Comparison of ENCODE assay signal across 22 cellular contexts in genomic region chr11:501001-501682, GRCh38. TPM values are rescaled to one million over a fixed set of nuclear protein-coding genes. Genes with fewer than 3 reads are reported as not detected.
DNase-seq lines count a peak whose midpoint lies in the region; ATAC-seq and TF ChIP-seq lines count a peak whose summit lies in the region.
"Had no signal": no experiment of that assay in that cellular context is flagged by ENCODE, and none has a peak within 500 bp of the region (broad histone marks: within the 10 kb centered on the region; RNA-seq: fewer than 3 reads in every experiment).

No MANE protein-coding gene starts in this region.

- TF ChIP-seq CTCF in WTC11 (IDR thresholded peaks at IDR 0.05): no peak

- ATAC-seq in WTC11: no peak
- ATAC-seq in left ventricle myocardium superior: peak; percentile 28
- ATAC-seq in stimulated activated effector memory CD8-positive, alpha-beta T cell treated with anti-CD3 and anti-CD28 coated beads, Interleukin-12 subunit alpha, Interleukin-12 subunit beta, amount 100 ng/mL, for 72 hours: no peak
- ATAC-seq in GM19328 (IDR thresholded peaks at IDR 0.05; ENCODE audit: unreplicated experiment): no peak
- ATAC-seq: GM23338 had no signal

- no peaks in the 10 kb centered on the region for H3K27me3 Mint-ChIP-seq in activated CD4-positive, alpha-beta T cell treated with anti-CD3 and anti-CD28 coated beads, Interleukin-2, amount 10 ng/mL, durations not matched to agents 24 days and 14 days
- peaks cover 2% of the 10 kb centered on the region; the same call in 1 of the 2 replicates for H3K27me3 Mint-ChIP-seq in WTC11 (ENCODE audit: low read depth)
- H3K27me3 Mint-ChIP-seq: B cell had no signal

- intact Hi-C loops in activated CD4-positive, alpha-beta T cell treated with anti-CD3 and anti-CD28 coated beads, Interleukin-2, amount 10 ng/mL, durations not matched to agents 24 days and 14 days (cut with micrococcal nuclease): no loop called here
- intact Hi-C loops in left ventricle myocardium superior (cut with micrococcal nuclease): no loop called here

- no peak overlapping the region for H3K4me3 Mint-ChIP-seq in activated CD4-positive, alpha-beta T cell treated with anti-CD3 and anti-CD28 coated beads, Interleukin-2, amount 10 ng/mL, durations not matched to agents 24 days and 14 days
- no peak overlapping the region for H3K4me3 Mint-ChIP-seq in WTC11
- no peak overlapping the region for H3K4me3 Mint-ChIP-seq in stimulated activated effector memory CD8-positive, alpha-beta T cell treated with anti-CD3 and anti-CD28 coated beads, Interleukin-12 subunit alpha, Interleukin-12 subunit beta, amount 100 ng/mL, for 72 hours
- H3K4me3 Mint-ChIP-seq: activated naive CD4-positive, alpha-beta T cell treated with anti-CD3 and anti-CD28 coated beads for 36 hours; B cell; GM23338 had no signal

- no peak for DNase-seq in activated CD4-positive, alpha-beta T cell treated with anti-CD3 and anti-CD28 coated beads, Interleukin-2, amount 10 ng/mL, durations not matched to agents 24 days and 14 days
- no peak for DNase-seq in activated CD4-positive, alpha-beta T cell treated with anti-CD3 and anti-CD28 coated beads, Interleukin-2, amount 50 U/mL, for 1 hour
- DNase-seq in WTC11 (ENCODE audit: low spot score) (no peak), left ventricle myocardium superior (peak; percentile 67), cerebellar cortex (ENCODE audit: low spot score) (no peak), dermis blood vessel endothelial cell (no peak)
- DNase-seq in stimulated activated effector memory CD8-positive, alpha-beta T cell treated with anti-CD3 and anti-CD28 coated beads, Interleukin-12 subunit alpha, Interleukin-12 subunit beta, amount 100 ng/mL, for 72 hours (ENCODE audit: low spot score in 2 of 2): no peak
- DNase-seq: 8988T; activated CD4-positive, alpha-beta T cell treated with anti-CD3 and anti-CD28 coated beads for 48 hours; activated CD8-positive, alpha-beta memory T cell treated with anti-CD3 and anti-CD28 coated beads, Interleukin-2, amount 50 U/mL, for 48 hours; activated naive CD4-positive, alpha-beta T cell treated with anti-CD3 and anti-CD28 coated beads for 36 hours; Caco-2; foreskin melanocyte; Kasumi-1; NCI-H1092; NCI-H2081; NCI-H510A; retina; transverse colon had no signal

- peaks cover 45% of the 10 kb centered on the region for H3K36me3 Mint-ChIP-seq in activated CD4-positive, alpha-beta T cell treated with anti-CD3 and anti-CD28 coated beads, Interleukin-2, amount 10 ng/mL, durations not matched to agents 24 days and 14 days (ENCODE audit: low read depth)
- H3K36me3 Mint-ChIP-seq in WTC11: peaks cover 43% of the 10 kb centered on the region
- H3K36me3 Mint-ChIP-seq in stimulated activated effector memory CD8-positive, alpha-beta T cell treated with anti-CD3 and anti-CD28 coated beads, Interleukin-12 subunit alpha, Interleukin-12 subunit beta, amount 100 ng/mL, for 72 hours: peaks cover 78% of the 10 kb centered on the region

- peaks cover 23% of the 10 kb centered on the region for H3K4me1 Mint-ChIP-seq in activated CD4-positive, alpha-beta T cell treated with anti-CD3 and anti-CD28 coated beads, Interleukin-2, amount 10 ng/mL, durations not matched to agents 24 days and 14 days
- H3K4me1 Mint-ChIP-seq in WTC11: peaks cover 10% of the 10 kb centered on the region
- peaks cover 37% of the 10 kb centered on the region for H3K4me1 Mint-ChIP-seq in stimulated activated effector memory CD8-positive, alpha-beta T cell treated with anti-CD3 and anti-CD28 coated beads, Interleukin-12 subunit alpha, Interleukin-12 subunit beta, amount 100 ng/mL, for 72 hours

- H3K27ac Mint-ChIP-seq in activated CD4-positive, alpha-beta T cell treated with anti-CD3 and anti-CD28 coated beads, Interleukin-2, amount 10 ng/mL, durations not matched to agents 24 days and 14 days: peak overlapping the region; percentile 62
- H3K27ac Mint-ChIP-seq in WTC11: peak overlapping the region; percentile 72
- H3K27ac Mint-ChIP-seq in stimulated activated effector memory CD8-positive, alpha-beta T cell treated with anti-CD3 and anti-CD28 coated beads, Interleukin-12 subunit alpha, Interleukin-12 subunit beta, amount 100 ng/mL, for 72 hours: peak overlapping the region; percentile 40
- H3K27ac Mint-ChIP-seq: activated naive CD4-positive, alpha-beta T cell treated with anti-CD3 and anti-CD28 coated beads for 36 hours; B cell; GM23338 had no signal

- no peaks in the 10 kb centered on the region for H3K9me3 Mint-ChIP-seq in activated CD4-positive, alpha-beta T cell treated with anti-CD3 and anti-CD28 coated beads, Interleukin-2, amount 10 ng/mL, durations not matched to agents 24 days and 14 days
- H3K9me3 Mint-ChIP-seq in WTC11: peaks cover 14% of the 10 kb centered on the region
- no peaks in the 10 kb centered on the region for H3K9me3 Mint-ChIP-seq in stimulated activated effector memory CD8-positive, alpha-beta T cell treated with anti-CD3 and anti-CD28 coated beads, Interleukin-12 subunit alpha, Interleukin-12 subunit beta, amount 100 ng/mL, for 72 hours
- H3K9me3 Mint-ChIP-seq: activated naive CD4-positive, alpha-beta T cell treated with anti-CD3 and anti-CD28 coated beads for 36 hours had no signal

- CTCF ChIA-PET in WTC11 (lab: Charles Lee): no interaction called here

- POLR2A ChIA-PET in WTC11 (lab: Charles Lee): no interaction called here

TF ChIP-seq in WTC11, 78 proteins besides CTCF, POLR2A, EP300 and RAD21:
- TF ChIP-seq USF2 (CRISPR knock-in tag; IDR thresholded peaks at IDR 0.05) (no peak), NFE2L1 (CRISPR knock-in tag; IDR thresholded peaks at IDR 0.05) (no peak), USF1 (CRISPR knock-in tag; IDR thresholded peaks at IDR 0.05) (no peak), SP1 (CRISPR knock-in tag; conservative IDR thresholded peaks at IDR 0.05) (no peak), SOX15 (CRISPR knock-in tag; IDR thresholded peaks at IDR 0.05) (no peak), NFATC4 (CRISPR knock-in tag; IDR thresholded peaks at IDR 0.05) (no peak)
TF ChIP-seq in WTC11: peak in this region for 0.

RNA-seq across cellular contexts. Expression of gene RNH1, which starts 5.9 kb away (rescaled TPM):
- 130 and 134 TPM in 2 replicates for total RNA-seq in activated CD4-positive, alpha-beta T cell treated with anti-CD3 and anti-CD28 coated beads, Interleukin-2, amount 10 ng/mL, durations not matched to agents 24 days and 14 days
- total RNA-seq in WTC11 (2021): 59.0 to 67.5 TPM (median 60.4 TPM) in 3 replicates
- total RNA-seq in left ventricle myocardium superior: 171 TPM
- total RNA-seq in dermis blood vessel endothelial cell: 257 and 310 TPM in 2 replicates

RNA-seq across cellular contexts. Expression of gene HRAS, which starts 34.2 kb away (rescaled TPM):
- total RNA-seq in activated CD4-positive, alpha-beta T cell treated with anti-CD3 and anti-CD28 coated beads, Interleukin-2, amount 10 ng/mL, durations not matched to agents 24 days and 14 days: 70.8 and 94.4 TPM in 2 replicates
- total RNA-seq in WTC11 (2021) (42.9 to 62.4 TPM (median 48.3 TPM) in 3 replicates), left ventricle myocardium superior (67.1 TPM), dermis blood vessel endothelial cell (51.6 and 70.2 TPM in 2 replicates)

RNA-seq across cellular contexts. Expression of gene LRRC56, which starts 36.2 kb away (rescaled TPM):
- 2.1 and 2.3 TPM in 2 replicates for total RNA-seq in activated CD4-positive, alpha-beta T cell treated with anti-CD3 and anti-CD28 coated beads, Interleukin-2, amount 10 ng/mL, durations not matched to agents 24 days and 14 days
- total RNA-seq in WTC11 (2021) (2.3 to 3.4 TPM (median 2.5 TPM) in 3 replicates), left ventricle myocardium superior (0.22 TPM), dermis blood vessel endothelial cell (0.56 and 0.68 TPM in 2 replicates)

RNA-seq across cellular contexts. Expression of gene PTDSS2, which starts 51.1 kb away (rescaled TPM):
- total RNA-seq in activated CD4-positive, alpha-beta T cell treated with anti-CD3 and anti-CD28 coated beads, Interleukin-2, amount 10 ng/mL, durations not matched to agents 24 days and 14 days: 31.0 and 31.8 TPM in 2 replicates
- total RNA-seq in WTC11 (2021): 49.5 to 56.8 TPM (median 55.2 TPM) in 3 replicates
- 31.8 TPM for total RNA-seq in left ventricle myocardium superior
- total RNA-seq in dermis blood vessel endothelial cell: 34.5 and 50.2 TPM in 2 replicates

RNA-seq across cellular contexts. Expression of gene ANO9, which starts 59.3 kb away (rescaled TPM):
- 35.4 and 36.9 TPM in 2 replicates for total RNA-seq in activated CD4-positive, alpha-beta T cell treated with anti-CD3 and anti-CD28 coated beads, Interleukin-2, amount 10 ng/mL, durations not matched to agents 24 days and 14 days
- total RNA-seq in WTC11 (2021) (13.2 to 17.6 TPM (median 16.6 TPM) in 3 replicates), left ventricle myocardium superior (1.3 TPM), dermis blood vessel endothelial cell (0.42 and 10.7 TPM in 2 replicates)
